ENCODE assay signal across 4 cellular contexts in genomic region chr22:34129691-34130486, GRCh38.
"Had no signal": no experiment of that assay in that cellular context is flagged by ENCODE, and none has a peak within 500 bp of the region (broad histone marks: within the 10 kb centered on the region; RNA-seq: fewer than 3 reads in every experiment).

No MANE protein-coding gene starts in this region.

- ATAC-seq: GM23338, HepG2 had no signal

- DNase-seq: H9, HCEC 1CT had no signal

- H3K4me3 ChIP-seq: GM23338 had no signal
